Comparison of ENCODE assay signal across 1 cellular context in genomic region chr2:130365075-130365474, GRCh38.
TF ChIP-seq lines count a peak whose summit lies in the region.

No MANE protein-coding gene starts in this region.

TF ChIP-seq in GM12878, 131 proteins besides CTCF, POLR2A, EP300 and RAD21:
- TF ChIP-seq PRDM15 (CRISPR knock-in tag; IDR thresholded peaks at IDR 0.05) (no peak), RFX5 (IDR thresholded peaks at IDR 0.05; ENCODE audit: low read depth, low read length) (no peak), RELA (IDR thresholded peaks at IDR 0.05; ENCODE audit: borderline replicate concordance, partially characterized antibody) (no peak), E2F8 (IDR thresholded peaks at IDR 0.05; ENCODE audit: low read depth, partially characterized antibody) (no peak), HDAC6 (IDR thresholded peaks at IDR 0.05; ENCODE audit: unreplicated experiment) (no peak), PKNOX1 (IDR thresholded peaks at IDR 0.05) (no peak), IRF4 (IDR thresholded peaks at IDR 0.05; ENCODE audit: low read depth, low read length) (no peak), SPI1 (IDR thresholded peaks at IDR 0.05; ENCODE audit: borderline replicate concordance, insufficient read depth, low read depth, low read length) (no peak), FOXM1 (IDR thresholded peaks at IDR 0.05; ENCODE audit: low read depth, low read length) (no peak)
